9 cellular contexts compared by ENCODE assay signal in genomic region chr2:30223413-30223874, GRCh38.
DNase-seq lines count a peak whose midpoint lies in the region; ATAC-seq and TF ChIP-seq lines count a peak whose summit lies in the region.
"Had no signal": no experiment of that assay in that cellular context is flagged by ENCODE, and none has a peak within 500 bp of the region (broad histone marks: within the 10 kb centered on the region; RNA-seq: fewer than 3 reads in every experiment).

No MANE protein-coding gene starts in this region.

- no peaks in the 10 kb centered on the region for H3K36me3 ChIP-seq in SK-N-MC (ENCODE audit: insufficient read depth, low read length)
- H3K36me3 ChIP-seq: tibial artery had no signal

- peaks cover 46% of the 10 kb centered on the region for H3K4me1 Mint-ChIP-seq in nephron

- H3K36me3 Mint-ChIP-seq in nephron (ENCODE audit: low read depth), result no peaks in the 10 kb centered on the region

- H3K27ac ChIP-seq in SK-N-MC, result peak overlapping the region; percentile 96
- H3K27ac ChIP-seq: tibial artery had no signal

- H3K9me3 Mint-ChIP-seq in nephron, result no peaks in the 10 kb centered on the region

- DNase-seq in SIG-M5 treated with dmso at 0.1 percent for 504 hours (lab: John Stamatoyannopoulos, UW; ENCODE audit: unreplicated experiment), result peak; percentile 55
- DNase-seq in SIG-M5 (lab: John Stamatoyannopoulos, UW), result no peak
- no peak for DNase-seq in SK-N-MC (ENCODE audit: low read depth, low spot score)
- DNase-seq in GM10266 (ENCODE audit: extremely low spot score), result no peak
- no peak for DNase-seq in SHP77 (lab: John Stamatoyannopoulos, UW)
- DNase-seq: tibial artery had no signal

- H3K9ac ChIP-seq in SK-N-MC (ENCODE audit: insufficient read length), result peak overlapping the region; percentile 19

- no peaks in the 10 kb centered on the region for H3K9me3 ChIP-seq in SK-N-MC (ENCODE audit: low read depth, low read length)
- H3K9me3 ChIP-seq: tibial artery had no signal

- peaks cover 16% of the 10 kb centered on the region for H3K27me3 Mint-ChIP-seq in nephron (ENCODE audit: low read depth)

- no peak for TF ChIP-seq CTCF in nephron (IDR thresholded peaks at IDR 0.05; ENCODE audit: unreplicated experiment in 3 of 3)
- no peak for TF ChIP-seq CTCF in GM10266 (IDR thresholded peaks at IDR 0.05; ENCODE audit: control insufficient read depth, insufficient read depth, low read depth, missing control alignments)

- peak overlapping the region; percentile 17 to 99 (median 42) for H3K27ac Mint-ChIP-seq in nephron

- H3K4me3 ChIP-seq in SK-N-MC, result peak overlapping the region; percentile 10; the same call in 1 of the 2 replicates
- H3K4me3 ChIP-seq: tibial artery had no signal

- ATAC-seq in HG02642 (IDR thresholded peaks at IDR 0.05; ENCODE audit: poor library complexity, unreplicated experiment) (peak; percentile 45), HG03045 (IDR thresholded peaks at IDR 0.05; ENCODE audit: unreplicated experiment) (no peak)

- H3K4me3 Mint-ChIP-seq in nephron, result peak overlapping the region in 2 of 3 experiments; percentile 1 to 11
